In the genomic region with DNA sequence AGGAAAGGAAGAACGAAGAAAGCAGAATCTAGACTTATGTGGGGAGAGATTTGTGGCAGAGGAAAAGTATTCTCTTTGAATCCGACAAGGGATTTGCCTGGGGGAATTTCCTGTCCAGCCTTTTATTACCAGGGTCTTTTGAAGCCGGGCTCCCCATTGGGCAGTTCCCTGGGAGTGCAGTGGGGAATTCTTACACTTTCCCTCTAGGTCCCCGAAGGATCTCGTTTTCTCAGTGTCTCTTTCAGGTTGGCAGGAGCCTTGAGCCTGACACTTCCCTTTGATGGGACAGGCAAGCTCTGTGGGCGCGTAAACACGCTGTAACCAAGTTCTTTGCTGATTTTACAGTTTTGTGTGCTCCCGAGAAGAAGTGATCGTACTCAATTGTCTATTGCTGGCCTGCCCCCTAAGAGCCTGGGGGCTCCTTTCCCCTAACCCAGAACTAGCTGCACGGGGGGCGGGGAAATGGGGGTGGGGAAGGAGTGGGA, we compare ENCODE assay signal across 10 cellular contexts.
DNase-seq lines count a peak whose midpoint lies in the region; ATAC-seq and TF ChIP-seq lines count a peak whose summit lies in the region.
"Had no signal": no experiment of that assay in that cellular context is flagged by ENCODE, and none has a peak within 500 bp of the region (broad histone marks: within the 10 kb centered on the region; RNA-seq: fewer than 3 reads in every experiment).

No MANE protein-coding gene starts in this region.

- peaks cover 10 to 44% (median 23%) of the 10 kb centered on the region in 5 donors for H3K27me3 ChIP-seq in subcutaneous abdominal adipose tissue (ENCODE audit: control insufficient read depth in 5 of 5, insufficient read depth in 4 of 5, low read length in 5 of 5)

- ATAC-seq in GM18870 (IDR thresholded peaks at IDR 0.05; ENCODE audit: unreplicated experiment): no peak
- ATAC-seq in GM21737 (IDR thresholded peaks at IDR 0.05; ENCODE audit: unreplicated experiment): no peak

- H3K4me3 ChIP-seq in WI38 (ENCODE audit: low read depth, low read length): peak overlapping the region; percentile 65
- peak overlapping the region in 4 of 5 donors; percentile 25 to 80 (median 72) for H3K4me3 ChIP-seq in subcutaneous abdominal adipose tissue (ENCODE audit: low read depth in 1 of 5, low read length in 5 of 5)

- H3K4me1 Mint-ChIP-seq in T-helper 2 cell treated with Interferon-gamma antibody and Interleukin-4, amounts not matched to agents 5 μg/mL and 100 μg/mL, for 36 hours (ENCODE audit: low read depth): peaks cover 34% of the 10 kb centered on the region

- peak overlapping the region; percentile 44 for H3K27ac ChIP-seq in subcutaneous abdominal adipose tissue (ENCODE audit: low read depth, low read length)

- no peak overlapping the region for H3K27ac Mint-ChIP-seq in T-helper 2 cell treated with Interferon-gamma antibody and Interleukin-4, amounts not matched to agents 5 μg/mL and 100 μg/mL, for 36 hours
- H3K27ac Mint-ChIP-seq: CD4-positive, CD25-positive, alpha-beta regulatory T cell had no signal

- no peaks in the 10 kb centered on the region for H3K9me3 ChIP-seq in subcutaneous abdominal adipose tissue (ENCODE audit: control insufficient read depth in 5 of 5, low read length in 5 of 5)

- TF ChIP-seq CTCF in WI38 (IDR thresholded peaks at IDR 0.05; ENCODE audit: low read depth, low read length): no peak

- peak overlapping the region; percentile 35 for H3K4me3 Mint-ChIP-seq in T-helper 2 cell treated with Interferon-gamma antibody and Interleukin-4, amounts not matched to agents 5 μg/mL and 100 μg/mL, for 36 hours

- H3K36me3 Mint-ChIP-seq in T-helper 2 cell treated with Interferon-gamma antibody and Interleukin-4, amounts not matched to agents 5 μg/mL and 100 μg/mL, for 36 hours (ENCODE audit: low read depth): peaks cover 1% of the 10 kb centered on the region
- H3K36me3 Mint-ChIP-seq: CD4-positive, CD25-positive, alpha-beta regulatory T cell had no signal

- H3K9ac ChIP-seq in subcutaneous abdominal adipose tissue (ENCODE audit: low read length in 5 of 5): no peak overlapping the region

- H3K9me3 Mint-ChIP-seq in T-helper 2 cell treated with Interferon-gamma antibody and Interleukin-4, amounts not matched to agents 5 μg/mL and 100 μg/mL, for 36 hours: no peaks in the 10 kb centered on the region

- DNase-seq in T-helper 2 cell treated with Interferon-gamma antibody and Interleukin-4, amounts not matched to agents 5 μg/mL and 100 μg/mL, for 36 hours (ENCODE audit: low spot score): no peak
- DNase-seq in T-helper 2 cell (no peak), iPS-NIHi11 (ENCODE audit: low spot score) (peak; percentile 21), NCI-H187 (lab: John Stamatoyannopoulos, UW) (no peak)
- DNase-seq: activated CD8-positive, alpha-beta memory T cell treated with anti-CD3 and anti-CD28 coated beads, Interleukin-2, amount 50 U/mL, for 4 hours; CD4-positive, CD25-positive, alpha-beta regulatory T cell had no signal

- H3K4me1 ChIP-seq in subcutaneous abdominal adipose tissue (ENCODE audit: control insufficient read depth in 5 of 5, insufficient read depth in 5 of 5, low read length in 5 of 5): peaks cover 2 to 47% (median 40%) of the 10 kb centered on the region in 5 donors

- H3K36me3 ChIP-seq in subcutaneous abdominal adipose tissue (ENCODE audit: control insufficient read depth in 5 of 5, insufficient read depth in 5 of 5, low read length in 5 of 5): no peaks in the 10 kb centered on the region

- H3K27me3 Mint-ChIP-seq in T-helper 2 cell treated with Interferon-gamma antibody and Interleukin-4, amounts not matched to agents 5 μg/mL and 100 μg/mL, for 36 hours (ENCODE audit: low read depth): peaks cover 79% of the 10 kb centered on the region
